Comparison of ENCODE assay signal across 9 cellular contexts in genomic region chr15:85443046-85443445, GRCh38.
DNase-seq lines count a peak whose midpoint lies in the region; ATAC-seq lines count a peak whose summit lies in the region.
"Had no signal": no experiment of that assay in that cellular context is flagged by ENCODE, and none has a peak within 500 bp of the region (broad histone marks: within the 10 kb centered on the region; RNA-seq: fewer than 3 reads in every experiment).

No MANE protein-coding gene starts in this region.

- no peak overlapping the region for H3K27ac Mint-ChIP-seq in activated CD4-positive, alpha-beta T cell treated with anti-CD3 and anti-CD28 coated beads for 36 hours
- peak overlapping the region; percentile 62 to 72 for H3K27ac Mint-ChIP-seq in T-cell

- H3K4me1 Mint-ChIP-seq in activated CD4-positive, alpha-beta T cell treated with anti-CD3 and anti-CD28 coated beads for 36 hours, result peaks cover 48% of the 10 kb centered on the region
- H3K4me1 Mint-ChIP-seq in T-cell, result peaks cover 48 to 63% (median 55%) of the 10 kb centered on the region in 3 donors

- no peak for DNase-seq in activated CD4-positive, alpha-beta T cell treated with anti-CD3 and anti-CD28 coated beads for 36 hours
- no peak for DNase-seq in activated CD4-positive, alpha-beta T cell treated with anti-CD3 and anti-CD28 coated beads, Interleukin-2, amount 50 U/mL, for 4 hours
- DNase-seq in T-cell, result no peak
- peak; percentile 23 for DNase-seq in renal cortical epithelial cell (ENCODE audit: low read depth)
- DNase-seq in SK-N-DZ (ENCODE audit: low spot score), result no peak
- DNase-seq in ureter (ENCODE audit: low spot score), result no peak
- no peak for DNase-seq in SHP77 treated with DMSO at 0.1 percent for 48 hours (lab: John Stamatoyannopoulos, UW)
- DNase-seq: Peyer's patch had no signal

- POLR2A ChIA-PET in activated CD4-positive, alpha-beta T cell treated with anti-CD3 and anti-CD28 coated beads for 36 hours (lab: Charles Lee), result interaction anchor here (0.6 to 0.7 kb wide), 2 partner anchors 38 to 164 kb away, joined by 3 read pairs; no protein-coding TSS in a partner anchor
- POLR2A ChIA-PET in T-cell (lab: Charles Lee), result no interaction called here

- H3K9me3 Mint-ChIP-seq in activated CD4-positive, alpha-beta T cell treated with anti-CD3 and anti-CD28 coated beads for 36 hours (ENCODE audit: low read depth), result peaks cover 9% of the 10 kb centered on the region
- H3K9me3 Mint-ChIP-seq in T-cell, result peaks cover 0 to 5% (median 4%) of the 10 kb centered on the region in 3 donors

- H3K27me3 Mint-ChIP-seq in activated CD4-positive, alpha-beta T cell treated with anti-CD3 and anti-CD28 coated beads for 36 hours, result no peaks in the 10 kb centered on the region
- no peaks in the 10 kb centered on the region for H3K27me3 Mint-ChIP-seq in T-cell

- CTCF ChIA-PET in activated CD4-positive, alpha-beta T cell treated with anti-CD3 and anti-CD28 coated beads for 36 hours (lab: Charles Lee), result interaction anchor here (0.6 to 1.3 kb wide), 5 partner anchors 18 to 147 kb away, joined by 3 to 4 read pairs (median 3); no protein-coding TSS in a partner anchor
- CTCF ChIA-PET in T-cell (lab: Charles Lee), result interaction anchor here (0.6 to 1.1 kb wide), 4 partner anchors 11 to 146 kb away, joined by 3 to 6 read pairs (median 4); no protein-coding TSS in a partner anchor

- ATAC-seq in activated CD4-positive, alpha-beta T cell treated with anti-CD3 and anti-CD28 coated beads for 36 hours, result peak; percentile 24
- peak; percentile 50 for ATAC-seq in HG02870 (IDR thresholded peaks at IDR 0.05; ENCODE audit: unreplicated experiment)
- ATAC-seq in T-cell (replicated peaks in 1 of 4), result no peak

- no peak overlapping the region for H3K4me3 Mint-ChIP-seq in activated CD4-positive, alpha-beta T cell treated with anti-CD3 and anti-CD28 coated beads for 36 hours
- peak overlapping the region in 1 of 3 donors; percentile 5 for H3K4me3 Mint-ChIP-seq in T-cell

- intact Hi-C loops in activated CD4-positive, alpha-beta T cell treated with anti-CD3 and anti-CD28 coated beads for 36 hours (cut with DNase I, micrococcal nuclease), result loop anchor here (1.0 to 5.0 kb wide), 5 partner anchors 30 to 66 kb away; no protein-coding TSS in a partner anchor

- H3K36me3 Mint-ChIP-seq in activated CD4-positive, alpha-beta T cell treated with anti-CD3 and anti-CD28 coated beads for 36 hours (ENCODE audit: low read depth), result peaks cover 5% of the 10 kb centered on the region
- H3K36me3 Mint-ChIP-seq in T-cell, result peaks cover 10% of the 10 kb centered on the region

Comparison
In these comparisons a context has a peak if more than half of its experiments do, and no peak if none do; other contexts are left out.
1. ATAC-seq: peak in activated CD4-positive, alpha-beta T cell treated with anti-CD3 and anti-CD28 coated beads for 36 hours (single experiment) and HG02870 (single experiment); none in T-cell (0 of 4).